In the genomic region with DNA sequence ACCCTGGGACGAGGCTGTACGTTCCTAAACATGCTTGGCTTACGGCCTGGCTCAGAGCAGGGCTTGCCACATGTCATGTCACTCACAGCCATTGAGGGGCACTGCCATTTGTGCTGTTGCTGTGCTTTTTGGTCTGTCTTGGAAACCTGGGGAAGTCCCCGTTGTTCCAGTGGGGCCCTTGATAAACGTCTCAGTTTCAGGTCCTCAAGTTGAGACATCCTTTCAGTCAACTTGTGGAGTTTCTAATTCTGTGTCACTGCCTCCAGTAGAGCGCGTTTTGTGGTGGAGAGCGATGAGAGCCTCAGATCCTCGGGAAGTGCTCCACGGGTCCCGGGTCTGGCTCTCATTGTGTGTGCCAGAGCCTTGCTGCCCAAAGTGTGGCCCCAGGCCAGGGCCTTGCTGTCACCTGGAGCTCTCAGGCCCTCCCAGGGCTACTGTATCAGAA, we compare ENCODE assay signal across 1 cellular context.
TF ChIP-seq lines count a peak whose summit lies in the region.

No MANE protein-coding gene starts in this region.

TF ChIP-seq in GM12878, 131 proteins besides CTCF, POLR2A, EP300 and RAD21 (continued from another document and continues in another):
- TF ChIP-seq HDGF (IDR thresholded peaks at IDR 0.05) (0 out of 2 replicates have a peak, but pooled peaks have one; percentile 33), RELA (IDR thresholded peaks at IDR 0.05; ENCODE audit: borderline replicate concordance, partially characterized antibody) (peak; percentile 84), ZZZ3 (IDR thresholded peaks at IDR 0.05; ENCODE audit: control insufficient read depth, insufficient read length, low read depth) (no peak), SREBF2 (IDR thresholded peaks at IDR 0.05; ENCODE audit: low read length) (no peak), BCL11A (IDR thresholded peaks at IDR 0.05; ENCODE audit: low read depth, low read length) (peak; percentile 42; the same call in 1 of the 2 replicates), RUNX3 (IDR thresholded peaks at IDR 0.05; ENCODE audit: low read length) (peak; percentile 79), ETV6 (conservative IDR thresholded peaks at IDR 0.05 in 1 of 2, IDR thresholded peaks at IDR 0.05 in 1 of 2; ENCODE audit: borderline replicate concordance in 1 of 2, low read depth in 1 of 2) (peak in 1 of 2 experiments; percentile 84; a peak in 1 of 4 replicates), IRF4 (IDR thresholded peaks at IDR 0.05; ENCODE audit: low read depth, low read length) (peak; percentile 73; the same call in 1 of the 2 replicates), FOS (IDR thresholded peaks at IDR 0.05; ENCODE audit: borderline replicate concordance, extremely low read depth, insufficient read length) (no peak), JUNB (IDR thresholded peaks at IDR 0.05) (peak; percentile 43; the same call in 1 of the 2 replicates), PAX5 (IDR thresholded peaks at IDR 0.05; ENCODE audit: borderline replicate concordance, low read depth, low read length) (peak; percentile 38; the same call in 1 of the 2 replicates), ESRRA (IDR thresholded peaks at IDR 0.05; ENCODE audit: low read length) (0 out of 2 replicates have a peak, but pooled peaks have one; percentile 10), TARDBP (IDR thresholded peaks at IDR 0.05; ENCODE audit: borderline replicate concordance) (0 out of 2 replicates have a peak, but pooled peaks have one; percentile 42), PML (IDR thresholded peaks at IDR 0.05; ENCODE audit: low read length) (no peak), SP1 (IDR thresholded peaks at IDR 0.05; ENCODE audit: low read depth, low read length) (peak; percentile 57), TCF7 (IDR thresholded peaks at IDR 0.05; ENCODE audit: borderline replicate concordance) (no peak), ZBED1 (IDR thresholded peaks at IDR 0.05; ENCODE audit: borderline replicate concordance) (no peak), BACH1 (IDR thresholded peaks at IDR 0.05; ENCODE audit: borderline replicate concordance) (peak; percentile 26; the same call in 1 of the 2 replicates), SMC3 (IDR thresholded peaks at IDR 0.05; ENCODE audit: borderline replicate concordance, low read length) (peak; percentile 79), CREM (IDR thresholded peaks at IDR 0.05; ENCODE audit: low read depth) (peak; percentile 71), CHD2 (IDR thresholded peaks at IDR 0.05; ENCODE audit: borderline replicate concordance, low read depth, low read length) (no peak), POLR2AphosphoS5 (IDR thresholded peaks at IDR 0.05; ENCODE audit: low read length) (peak; percentile 41; the same call in 1 of the 2 replicates), ZNF24 (IDR thresholded peaks at IDR 0.05) (0 out of 2 replicates have a peak, but pooled peaks have one; percentile 40), GABPA (IDR thresholded peaks at IDR 0.05; ENCODE audit: low read depth) (no peak), GATAD2B (conservative IDR thresholded peaks at IDR 0.05; ENCODE audit: low read depth) (peak; percentile 70; the same call in 1 of the 2 replicates), EGR1 (IDR thresholded peaks at IDR 0.05; ENCODE audit: borderline replicate concordance in 1 of 2, low read depth in 2 of 2, low read length in 2 of 2) (no peak), RBBP5 (conservative IDR thresholded peaks at IDR 0.05) (no peak), IKZF2 (IDR thresholded peaks at IDR 0.05) (peak; percentile 95 to 96), ZNF217 (IDR thresholded peaks at IDR 0.05) (0 out of 2 replicates have a peak, but pooled peaks have one; percentile 41), HCFC1 (IDR thresholded peaks at IDR 0.05; ENCODE audit: low read length) (no peak)
- TF ChIP-seq, protein P1, sequence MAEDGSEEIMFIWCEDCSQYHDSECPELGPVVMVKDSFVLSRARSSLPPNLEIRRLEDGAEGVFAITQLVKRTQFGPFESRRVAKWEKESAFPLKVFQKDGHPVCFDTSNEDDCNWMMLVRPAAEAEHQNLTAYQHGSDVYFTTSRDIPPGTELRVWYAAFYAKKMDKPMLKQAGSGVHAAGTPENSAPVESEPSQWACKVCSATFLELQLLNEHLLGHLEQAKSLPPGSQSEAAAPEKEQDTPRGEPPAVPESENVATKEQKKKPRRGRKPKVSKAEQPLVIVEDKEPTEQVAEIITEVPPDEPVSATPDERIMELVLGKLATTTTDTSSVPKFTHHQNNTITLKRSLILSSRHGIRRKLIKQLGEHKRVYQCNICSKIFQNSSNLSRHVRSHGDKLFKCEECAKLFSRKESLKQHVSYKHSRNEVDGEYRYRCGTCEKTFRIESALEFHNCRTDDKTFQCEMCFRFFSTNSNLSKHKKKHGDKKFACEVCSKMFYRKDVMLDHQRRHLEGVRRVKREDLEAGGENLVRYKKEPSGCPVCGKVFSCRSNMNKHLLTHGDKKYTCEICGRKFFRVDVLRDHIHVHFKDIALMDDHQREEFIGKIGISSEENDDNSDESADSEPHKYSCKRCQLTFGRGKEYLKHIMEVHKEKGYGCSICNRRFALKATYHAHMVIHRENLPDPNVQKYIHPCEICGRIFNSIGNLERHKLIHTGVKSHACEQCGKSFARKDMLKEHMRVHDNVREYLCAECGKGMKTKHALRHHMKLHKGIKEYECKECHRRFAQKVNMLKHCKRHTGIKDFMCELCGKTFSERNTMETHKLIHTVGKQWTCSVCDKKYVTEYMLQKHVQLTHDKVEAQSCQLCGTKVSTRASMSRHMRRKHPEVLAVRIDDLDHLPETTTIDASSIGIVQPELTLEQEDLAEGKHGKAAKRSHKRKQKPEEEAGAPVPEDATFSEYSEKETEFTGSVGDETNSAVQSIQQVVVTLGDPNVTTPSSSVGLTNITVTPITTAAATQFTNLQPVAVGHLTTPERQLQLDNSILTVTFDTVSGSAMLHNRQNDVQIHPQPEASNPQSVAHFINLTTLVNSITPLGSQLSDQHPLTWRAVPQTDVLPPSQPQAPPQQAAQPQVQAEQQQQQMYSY (CRISPR knock-in tag; IDR thresholded peaks at IDR 0.05) = no peak
- TF ChIP-seq, protein P2, sequence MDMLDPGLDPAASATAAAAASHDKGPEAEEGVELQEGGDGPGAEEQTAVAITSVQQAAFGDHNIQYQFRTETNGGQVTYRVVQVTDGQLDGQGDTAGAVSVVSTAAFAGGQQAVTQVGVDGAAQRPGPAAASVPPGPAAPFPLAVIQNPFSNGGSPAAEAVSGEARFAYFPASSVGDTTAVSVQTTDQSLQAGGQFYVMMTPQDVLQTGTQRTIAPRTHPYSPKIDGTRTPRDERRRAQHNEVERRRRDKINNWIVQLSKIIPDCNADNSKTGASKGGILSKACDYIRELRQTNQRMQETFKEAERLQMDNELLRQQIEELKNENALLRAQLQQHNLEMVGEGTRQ (IDR thresholded peaks at IDR 0.05; ENCODE audit: borderline replicate concordance, low read depth, low read length) = no peak
- TF ChIP-seq, protein P3, sequence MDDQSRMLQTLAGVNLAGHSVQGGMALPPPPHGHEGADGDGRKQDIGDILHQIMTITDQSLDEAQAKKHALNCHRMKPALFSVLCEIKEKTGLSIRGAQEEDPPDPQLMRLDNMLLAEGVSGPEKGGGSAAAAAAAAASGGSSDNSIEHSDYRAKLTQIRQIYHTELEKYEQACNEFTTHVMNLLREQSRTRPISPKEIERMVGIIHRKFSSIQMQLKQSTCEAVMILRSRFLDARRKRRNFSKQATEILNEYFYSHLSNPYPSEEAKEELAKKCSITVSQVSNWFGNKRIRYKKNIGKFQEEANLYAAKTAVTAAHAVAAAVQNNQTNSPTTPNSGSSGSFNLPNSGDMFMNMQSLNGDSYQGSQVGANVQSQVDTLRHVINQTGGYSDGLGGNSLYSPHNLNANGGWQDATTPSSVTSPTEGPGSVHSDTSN (IDR thresholded peaks at IDR 0.05; ENCODE audit: insufficient replicate concordance, low read depth, low read length) = peak; percentile 85
- TF ChIP-seq, protein P4, sequence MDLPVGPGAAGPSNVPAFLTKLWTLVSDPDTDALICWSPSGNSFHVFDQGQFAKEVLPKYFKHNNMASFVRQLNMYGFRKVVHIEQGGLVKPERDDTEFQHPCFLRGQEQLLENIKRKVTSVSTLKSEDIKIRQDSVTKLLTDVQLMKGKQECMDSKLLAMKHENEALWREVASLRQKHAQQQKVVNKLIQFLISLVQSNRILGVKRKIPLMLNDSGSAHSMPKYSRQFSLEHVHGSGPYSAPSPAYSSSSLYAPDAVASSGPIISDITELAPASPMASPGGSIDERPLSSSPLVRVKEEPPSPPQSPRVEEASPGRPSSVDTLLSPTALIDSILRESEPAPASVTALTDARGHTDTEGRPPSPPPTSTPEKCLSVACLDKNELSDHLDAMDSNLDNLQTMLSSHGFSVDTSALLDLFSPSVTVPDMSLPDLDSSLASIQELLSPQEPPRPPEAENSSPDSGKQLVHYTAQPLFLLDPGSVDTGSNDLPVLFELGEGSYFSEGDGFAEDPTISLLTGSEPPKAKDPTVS (IDR thresholded peaks at IDR 0.05; ENCODE audit: low read depth, low read length) = no peak
- TF ChIP-seq, protein P5, sequence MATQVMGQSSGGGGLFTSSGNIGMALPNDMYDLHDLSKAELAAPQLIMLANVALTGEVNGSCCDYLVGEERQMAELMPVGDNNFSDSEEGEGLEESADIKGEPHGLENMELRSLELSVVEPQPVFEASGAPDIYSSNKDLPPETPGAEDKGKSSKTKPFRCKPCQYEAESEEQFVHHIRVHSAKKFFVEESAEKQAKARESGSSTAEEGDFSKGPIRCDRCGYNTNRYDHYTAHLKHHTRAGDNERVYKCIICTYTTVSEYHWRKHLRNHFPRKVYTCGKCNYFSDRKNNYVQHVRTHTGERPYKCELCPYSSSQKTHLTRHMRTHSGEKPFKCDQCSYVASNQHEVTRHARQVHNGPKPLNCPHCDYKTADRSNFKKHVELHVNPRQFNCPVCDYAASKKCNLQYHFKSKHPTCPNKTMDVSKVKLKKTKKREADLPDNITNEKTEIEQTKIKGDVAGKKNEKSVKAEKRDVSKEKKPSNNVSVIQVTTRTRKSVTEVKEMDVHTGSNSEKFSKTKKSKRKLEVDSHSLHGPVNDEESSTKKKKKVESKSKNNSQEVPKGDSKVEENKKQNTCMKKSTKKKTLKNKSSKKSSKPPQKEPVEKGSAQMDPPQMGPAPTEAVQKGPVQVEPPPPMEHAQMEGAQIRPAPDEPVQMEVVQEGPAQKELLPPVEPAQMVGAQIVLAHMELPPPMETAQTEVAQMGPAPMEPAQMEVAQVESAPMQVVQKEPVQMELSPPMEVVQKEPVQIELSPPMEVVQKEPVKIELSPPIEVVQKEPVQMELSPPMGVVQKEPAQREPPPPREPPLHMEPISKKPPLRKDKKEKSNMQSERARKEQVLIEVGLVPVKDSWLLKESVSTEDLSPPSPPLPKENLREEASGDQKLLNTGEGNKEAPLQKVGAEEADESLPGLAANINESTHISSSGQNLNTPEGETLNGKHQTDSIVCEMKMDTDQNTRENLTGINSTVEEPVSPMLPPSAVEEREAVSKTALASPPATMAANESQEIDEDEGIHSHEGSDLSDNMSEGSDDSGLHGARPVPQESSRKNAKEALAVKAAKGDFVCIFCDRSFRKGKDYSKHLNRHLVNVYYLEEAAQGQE (IDR thresholded peaks at IDR 0.05; ENCODE audit: low read depth, low read length) = no peak
- TF ChIP-seq, protein P6, sequence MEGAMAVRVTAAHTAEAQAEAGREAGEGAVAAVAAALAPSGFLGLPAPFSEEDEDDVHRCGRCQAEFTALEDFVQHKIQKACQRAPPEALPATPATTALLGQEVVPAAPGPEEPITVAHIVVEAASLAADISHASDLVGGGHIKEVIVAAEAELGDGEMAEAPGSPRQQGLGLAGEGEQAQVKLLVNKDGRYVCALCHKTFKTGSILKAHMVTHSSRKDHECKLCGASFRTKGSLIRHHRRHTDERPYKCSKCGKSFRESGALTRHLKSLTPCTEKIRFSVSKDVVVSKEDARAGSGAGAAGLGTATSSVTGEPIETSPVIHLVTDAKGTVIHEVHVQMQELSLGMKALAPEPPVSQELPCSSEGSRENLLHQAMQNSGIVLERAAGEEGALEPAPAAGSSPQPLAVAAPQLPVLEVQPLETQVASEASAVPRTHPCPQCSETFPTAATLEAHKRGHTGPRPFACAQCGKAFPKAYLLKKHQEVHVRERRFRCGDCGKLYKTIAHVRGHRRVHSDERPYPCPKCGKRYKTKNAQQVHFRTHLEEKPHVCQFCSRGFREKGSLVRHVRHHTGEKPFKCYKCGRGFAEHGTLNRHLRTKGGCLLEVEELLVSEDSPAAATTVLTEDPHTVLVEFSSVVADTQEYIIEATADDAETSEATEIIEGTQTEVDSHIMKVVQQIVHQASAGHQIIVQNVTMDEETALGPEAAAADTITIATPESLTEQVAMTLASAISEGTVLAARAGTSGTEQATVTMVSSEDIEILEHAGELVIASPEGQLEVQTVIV (IDR thresholded peaks at IDR 0.05; ENCODE audit: borderline replicate concordance, partially characterized antibody) = no peak
- TF ChIP-seq, protein P7, sequence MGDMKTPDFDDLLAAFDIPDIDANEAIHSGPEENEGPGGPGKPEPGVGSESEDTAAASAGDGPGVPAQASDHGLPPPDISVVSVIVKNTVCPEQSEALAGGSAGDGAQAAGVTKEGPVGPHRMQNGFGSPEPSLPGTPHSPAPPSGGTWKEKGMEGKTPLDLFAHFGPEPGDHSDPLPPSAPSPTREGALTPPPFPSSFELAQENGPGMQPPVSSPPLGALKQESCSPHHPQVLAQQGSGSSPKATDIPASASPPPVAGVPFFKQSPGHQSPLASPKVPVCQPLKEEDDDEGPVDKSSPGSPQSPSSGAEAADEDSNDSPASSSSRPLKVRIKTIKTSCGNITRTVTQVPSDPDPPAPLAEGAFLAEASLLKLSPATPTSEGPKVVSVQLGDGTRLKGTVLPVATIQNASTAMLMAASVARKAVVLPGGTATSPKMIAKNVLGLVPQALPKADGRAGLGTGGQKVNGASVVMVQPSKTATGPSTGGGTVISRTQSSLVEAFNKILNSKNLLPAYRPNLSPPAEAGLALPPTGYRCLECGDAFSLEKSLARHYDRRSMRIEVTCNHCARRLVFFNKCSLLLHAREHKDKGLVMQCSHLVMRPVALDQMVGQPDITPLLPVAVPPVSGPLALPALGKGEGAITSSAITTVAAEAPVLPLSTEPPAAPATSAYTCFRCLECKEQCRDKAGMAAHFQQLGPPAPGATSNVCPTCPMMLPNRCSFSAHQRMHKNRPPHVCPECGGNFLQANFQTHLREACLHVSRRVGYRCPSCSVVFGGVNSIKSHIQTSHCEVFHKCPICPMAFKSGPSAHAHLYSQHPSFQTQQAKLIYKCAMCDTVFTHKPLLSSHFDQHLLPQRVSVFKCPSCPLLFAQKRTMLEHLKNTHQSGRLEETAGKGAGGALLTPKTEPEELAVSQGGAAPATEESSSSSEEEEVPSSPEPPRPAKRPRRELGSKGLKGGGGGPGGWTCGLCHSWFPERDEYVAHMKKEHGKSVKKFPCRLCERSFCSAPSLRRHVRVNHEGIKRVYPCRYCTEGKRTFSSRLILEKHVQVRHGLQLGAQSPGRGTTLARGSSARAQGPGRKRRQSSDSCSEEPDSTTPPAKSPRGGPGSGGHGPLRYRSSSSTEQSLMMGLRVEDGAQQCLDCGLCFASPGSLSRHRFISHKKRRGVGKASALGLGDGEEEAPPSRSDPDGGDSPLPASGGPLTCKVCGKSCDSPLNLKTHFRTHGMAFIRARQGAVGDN (IDR thresholded peaks at IDR 0.05) = peak; percentile 91; the same call in 1 of the 2 replicates
- TF ChIP-seq, protein P8, sequence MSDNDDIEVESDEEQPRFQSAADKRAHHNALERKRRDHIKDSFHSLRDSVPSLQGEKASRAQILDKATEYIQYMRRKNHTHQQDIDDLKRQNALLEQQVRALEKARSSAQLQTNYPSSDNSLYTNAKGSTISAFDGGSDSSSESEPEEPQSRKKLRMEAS (IDR thresholded peaks at IDR 0.05; ENCODE audit: low read depth, low read length) = peak; percentile 76; the same call in 1 of the 2 replicates
